In genomic region chr2:6932833-6933232, GRCh38 we compare ENCODE assay signal across 17 cellular contexts. TPM values are rescaled to one million over a fixed set of nuclear protein-coding genes. Genes with fewer than 3 reads are reported as not detected.
"Had no signal": no experiment of that assay in that cellular context is flagged by ENCODE, and none has a peak within 500 bp of the region (broad histone marks: within the 10 kb centered on the region; RNA-seq: fewer than 3 reads in every experiment).

No MANE protein-coding gene starts in this region.

- DNase-seq: activated CD4-positive, alpha-beta memory T cell treated with anti-CD3 and anti-CD28 coated beads for 36 hours; activated CD4-positive, alpha-beta T cell treated with anti-CD3 and anti-CD28 coated beads for 1 hour; activated effector memory CD4-positive, alpha-beta T cell treated with Interleukin-2 at 50 U/mL for 16 hours; activated naive CD8-positive, alpha-beta T cell treated with anti-CD3 and anti-CD28 coated beads for 36 hours; activated T-cell treated with anti-CD3 and anti-CD28 coated beads, Interleukin-2, amount 50 U/mL, for 24 hours; dermis blood vessel endothelial cell; islet precursor cell; left lung; mesenchymal stem cell; nephron progenitor cell; stimulated activated CD4-positive, alpha-beta T cell treated with anti-CD3 and anti-CD28 coated beads, Interleukin-1b, Interleukin-23, amount 100 ng/mL, for 48 hours; stomach; T-helper 9 cell; thyroid gland had no signal

- H3K27ac ChIP-seq: breast epithelium, gastroesophageal sphincter, left lung, SJSA1, stomach, thyroid gland had no signal

- H3K36me3 ChIP-seq: breast epithelium, gastroesophageal sphincter, left lung, SJSA1, stomach, thyroid gland had no signal

- ATAC-seq: gastroesophageal sphincter, left lung had no signal

- H3K9me3 ChIP-seq: breast epithelium, gastroesophageal sphincter, left lung, SJSA1, stomach, thyroid gland had no signal

- H3K27ac Mint-ChIP-seq: activated CD4-positive, alpha-beta memory T cell treated with anti-CD3 and anti-CD28 coated beads for 36 hours; activated naive CD8-positive, alpha-beta T cell treated with anti-CD3 and anti-CD28 coated beads for 36 hours; activated T-cell treated with anti-CD3 and anti-CD28 coated beads, Interleukin-2, amount 50 U/mL, for 24 hours; nephron progenitor cell had no signal

- H3K4me3 Mint-ChIP-seq: activated CD4-positive, alpha-beta memory T cell treated with anti-CD3 and anti-CD28 coated beads for 36 hours; activated naive CD8-positive, alpha-beta T cell treated with anti-CD3 and anti-CD28 coated beads for 36 hours; activated T-cell treated with anti-CD3 and anti-CD28 coated beads, Interleukin-2, amount 50 U/mL, for 24 hours; nephron progenitor cell had no signal

- H3K4me1 ChIP-seq: breast epithelium, gastroesophageal sphincter, SJSA1 had no signal

- H3K4me3 ChIP-seq: breast epithelium, gastroesophageal sphincter, left lung, SJSA1, stomach, thyroid gland had no signal

- H3K27me3 Mint-ChIP-seq: activated CD4-positive, alpha-beta memory T cell treated with anti-CD3 and anti-CD28 coated beads for 36 hours; activated naive CD8-positive, alpha-beta T cell treated with anti-CD3 and anti-CD28 coated beads for 36 hours; activated T-cell treated with anti-CD3 and anti-CD28 coated beads, Interleukin-2, amount 50 U/mL, for 24 hours had no signal

- H3K27me3 ChIP-seq: breast epithelium, gastroesophageal sphincter, left lung, SJSA1, stomach, thyroid gland had no signal

RNA-seq across cellular contexts. Expression of gene RSAD2, which starts 55.3 kb away (rescaled TPM):
- total RNA-seq: SJSA1 had no signal
